ENCODE assay signal across 9 cellular contexts in the genomic region with DNA sequence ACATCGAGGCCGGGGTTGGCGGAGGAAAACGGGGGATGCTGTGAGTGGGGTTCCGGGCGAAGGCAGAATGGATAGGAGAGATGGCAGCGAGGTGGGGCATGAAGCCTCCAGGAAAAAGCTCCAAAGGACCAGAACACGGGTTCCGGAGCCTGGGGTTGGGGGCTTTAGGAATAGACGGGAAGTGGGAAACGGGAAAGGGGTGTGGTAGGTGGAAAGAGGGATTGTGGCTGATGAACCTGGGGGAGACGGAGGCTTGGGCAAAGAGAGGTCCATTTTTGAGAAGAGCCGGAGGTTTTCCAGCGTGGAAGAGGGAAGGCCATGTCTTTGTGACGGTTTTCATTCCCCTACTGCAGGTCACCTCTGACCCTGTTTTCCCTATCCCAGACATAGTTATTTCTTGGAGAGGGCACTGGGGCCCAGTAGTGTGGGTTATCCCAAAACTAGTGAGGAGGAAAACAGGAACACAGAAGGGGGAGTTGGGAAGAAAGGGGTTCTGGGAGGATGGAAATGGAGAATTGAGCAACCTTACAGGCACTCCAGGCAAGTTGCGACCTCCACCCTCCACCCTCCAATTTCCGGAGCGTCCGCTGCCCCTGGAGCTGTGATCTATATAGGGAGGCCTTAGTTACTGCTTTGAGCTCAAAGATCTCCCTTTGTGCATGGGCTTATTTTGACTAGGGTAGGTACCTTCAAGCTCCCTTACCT. TPM values are rescaled to one million over a fixed set of nuclear protein-coding genes. Genes with fewer than 3 reads are reported as not detected.
DNase-seq lines count a peak whose midpoint lies in the region; ATAC-seq and TF ChIP-seq lines count a peak whose summit lies in the region.
"Had no signal": no experiment of that assay in that cellular context is flagged by ENCODE, and none has a peak within 500 bp of the region (broad histone marks: within the 10 kb centered on the region; RNA-seq: fewer than 3 reads in every experiment).

No MANE protein-coding gene starts in this region.

- H2AFZ ChIP-seq in smooth muscle cell (ENCODE audit: low read depth): no peak overlapping the region

- H3K4me2 ChIP-seq in smooth muscle cell: peak overlapping the region; percentile 99

- H3K4me1 ChIP-seq in right cardiac atrium (ENCODE audit: control insufficient read depth, insufficient read depth, low read length): peaks cover 18% of the 10 kb centered on the region
- H3K4me1 ChIP-seq in smooth muscle cell (ENCODE audit: low read depth): peaks cover 42% of the 10 kb centered on the region

- peaks cover 51% of the 10 kb centered on the region for H4K20me1 ChIP-seq in smooth muscle cell (ENCODE audit: low read depth)

- H3K9me3 Mint-ChIP-seq in HFFc6: no peaks in the 10 kb centered on the region
- no peaks in the 10 kb centered on the region for H3K9me3 Mint-ChIP-seq in activated CD4-positive, alpha-beta memory T cell treated with anti-CD3 and anti-CD28 coated beads, Interleukin-2, amount 10 ng/mL, durations not matched to agents 7 days and 5 days

- CTCF ChIA-PET in activated CD4-positive, alpha-beta memory T cell treated with anti-CD3 and anti-CD28 coated beads, Interleukin-2, amount 10 ng/mL, durations not matched to agents 7 days and 5 days (lab: Charles Lee): interaction anchor here (1.0 to 1.3 kb wide), 6 partner anchors 9 to 235 kb away, joined by 3 to 7 read pairs (median 3); a partner anchor contains a TSS

- peaks cover 28% of the 10 kb centered on the region for H3K36me3 Mint-ChIP-seq in HFFc6 (ENCODE audit: low read depth)
- peaks cover 16% of the 10 kb centered on the region for H3K36me3 Mint-ChIP-seq in activated CD4-positive, alpha-beta memory T cell treated with anti-CD3 and anti-CD28 coated beads, Interleukin-2, amount 10 ng/mL, durations not matched to agents 7 days and 5 days (ENCODE audit: low read depth)

- peaks cover 68% of the 10 kb centered on the region for H3K79me2 ChIP-seq in smooth muscle cell (ENCODE audit: low read depth)

- intact Hi-C loops in right cardiac atrium (cut with DNase I): no loop called here

- ATAC-seq in right cardiac atrium (no peak), GM18498 (IDR thresholded peaks at IDR 0.05; ENCODE audit: unreplicated experiment) (no peak), HG03135 (IDR thresholded peaks at IDR 0.05; ENCODE audit: unreplicated experiment) (no peak)

- no peaks in the 10 kb centered on the region for H3K36me3 ChIP-seq in smooth muscle cell (ENCODE audit: low read depth)

- peaks cover 5% of the 10 kb centered on the region for H3K27me3 Mint-ChIP-seq in HFFc6 (ENCODE audit: insufficient read depth)
- H3K27me3 Mint-ChIP-seq in activated CD4-positive, alpha-beta memory T cell treated with anti-CD3 and anti-CD28 coated beads, Interleukin-2, amount 10 ng/mL, durations not matched to agents 7 days and 5 days: no peaks in the 10 kb centered on the region

- DNase-seq in HFFc6: no peak
- DNase-seq in activated CD4-positive, alpha-beta memory T cell treated with anti-CD3 and anti-CD28 coated beads, Interleukin-2, amount 10 ng/mL, durations not matched to agents 7 days and 5 days: no peak
- DNase-seq in right cardiac atrium: peak in 2 of 3 donors; percentile 25 to 47
- no peak for DNase-seq in smooth muscle cell (lab: John Stamatoyannopoulos, UW; ENCODE audit: unreplicated experiment)
- DNase-seq in stimulated activated CD8-positive, alpha-beta memory T cell treated with anti-CD3 and anti-CD28 coated beads, Interleukin-4, amount 100 ng/mL, for 48 hours: no peak
- DNase-seq in hippocampal formation (lab: John Stamatoyannopoulos, UW): no peak

- H3K4me1 Mint-ChIP-seq in HFFc6 (ENCODE audit: low read depth): peaks cover 77% of the 10 kb centered on the region
- peaks cover 76% of the 10 kb centered on the region for H3K4me1 Mint-ChIP-seq in activated CD4-positive, alpha-beta memory T cell treated with anti-CD3 and anti-CD28 coated beads, Interleukin-2, amount 10 ng/mL, durations not matched to agents 7 days and 5 days

- H3K27me3 ChIP-seq in right cardiac atrium (ENCODE audit: control insufficient read depth, insufficient read depth) (no peaks in the 10 kb centered on the region), smooth muscle cell (ENCODE audit: low read depth) (no peaks in the 10 kb centered on the region)

- H3K9me3 ChIP-seq in right cardiac atrium (ENCODE audit: control insufficient read depth, low read length): no peaks in the 10 kb centered on the region
- H3K9me3 ChIP-seq in smooth muscle cell (replicated peaks; ENCODE audit: low read depth): no peaks in the 10 kb centered on the region

- H3K4me3 Mint-ChIP-seq in HFFc6: peak overlapping the region; percentile 100
- peak overlapping the region; percentile 78 for H3K4me3 Mint-ChIP-seq in activated CD4-positive, alpha-beta memory T cell treated with anti-CD3 and anti-CD28 coated beads, Interleukin-2, amount 10 ng/mL, durations not matched to agents 7 days and 5 days

- 4% methylated on average over 19 of the region's 19 CpGs for WGBS in right cardiac atrium
- WGBS in smooth muscle cell (ENCODE audit: low lambda C conversion rate): 1% methylated on average over 19 of the region's 19 CpGs

- H3K27ac Mint-ChIP-seq in HFFc6: peak overlapping the region; percentile 90
- H3K27ac Mint-ChIP-seq in activated CD4-positive, alpha-beta memory T cell treated with anti-CD3 and anti-CD28 coated beads, Interleukin-2, amount 10 ng/mL, durations not matched to agents 7 days and 5 days: peak overlapping the region; percentile 78

- peak overlapping the region; percentile 99 for H3K4me3 ChIP-seq in right cardiac atrium (ENCODE audit: low read length)
- H3K4me3 ChIP-seq in smooth muscle cell: peak overlapping the region; percentile 98

- POLR2A ChIA-PET in activated CD4-positive, alpha-beta memory T cell treated with anti-CD3 and anti-CD28 coated beads, Interleukin-2, amount 10 ng/mL, durations not matched to agents 7 days and 5 days (lab: Charles Lee): interaction anchor here (1.1 to 19.4 kb wide), 7 partner anchors 7 to 60 kb away, joined by 3 to 295 read pairs (median 7); a partner anchor contains a TSS

- H3F3A ChIP-seq in smooth muscle cell (ENCODE audit: low read depth): peaks cover 17% of the 10 kb centered on the region

- no peak for TF ChIP-seq CTCF in HFFc6 (IDR thresholded peaks at IDR 0.05)
- TF ChIP-seq CTCF in smooth muscle cell (IDR thresholded peaks at IDR 0.05; ENCODE audit: borderline replicate concordance, insufficient read depth, poor library complexity, severe bottlenecking): no peak

- H3K27ac ChIP-seq in right cardiac atrium (ENCODE audit: low read length) (peak overlapping the region; percentile 49), smooth muscle cell (ENCODE audit: low read depth) (peak overlapping the region; percentile 67)

- peak overlapping the region; percentile 90 for H3K9ac ChIP-seq in smooth muscle cell (ENCODE audit: low read depth)

RNA-seq across cellular contexts. Expression of a gene that starts 1.1 kb away (rescaled TPM):
- 100 to 1,000 TPM in 4 of 6 experiments, 10 to 100 TPM in 2; 96.8 to 120 (median 107) TPM for total RNA-seq in HFFc6 (2021; fragmentation: NEBNext Ultra II Directional; extraction: Animal tissue kit (Norgen Biotek cat#: 25700))
- 10 to 100 TPM; 33.9 to 34.6 TPM for total RNA-seq in activated CD4-positive, alpha-beta memory T cell treated with anti-CD3 and anti-CD28 coated beads, Interleukin-2, amount 10 ng/mL, durations not matched to agents 7 days and 5 days
- total RNA-seq in right cardiac atrium (10 to 100 TPM; 85.3 to 89.3 (median 88.6) TPM), smooth muscle cell (9.9 and 30.4 TPM in 2 replicates)
- polyA plus RNA-seq in right cardiac atrium (70.1 TPM), smooth muscle cell (28.8 and 36.1 TPM in 2 replicates)

RNA-seq across cellular contexts. Expression of a gene that starts 14.5 kb away (rescaled TPM):
- 10 to 100 TPM; 18.9 to 26.9 (median 24.7) TPM for total RNA-seq in HFFc6 (2021; fragmentation: NEBNext Ultra II Directional; extraction: Animal tissue kit (Norgen Biotek cat#: 25700))
- 100 to 1,000 TPM; 206 to 207 TPM for total RNA-seq in activated CD4-positive, alpha-beta memory T cell treated with anti-CD3 and anti-CD28 coated beads, Interleukin-2, amount 10 ng/mL, durations not matched to agents 7 days and 5 days
- 10 to 100 TPM; 29.6 to 42.1 (median 35.8) TPM for total RNA-seq in right cardiac atrium
- polyA plus RNA-seq in right cardiac atrium: 17.8 TPM
- total RNA-seq in smooth muscle cell: 52.5 and 58.8 TPM in 2 replicates
- polyA plus RNA-seq in smooth muscle cell: 105 and 127 TPM in 2 replicates

RNA-seq across cellular contexts. Expression of a gene that starts 14.8 kb away (rescaled TPM):
- total RNA-seq in HFFc6 (2021; fragmentation: NEBNext Ultra II Directional; extraction: Animal tissue kit (Norgen Biotek cat#: 25700)): not detected
- not detected for total RNA-seq in activated CD4-positive, alpha-beta memory T cell treated with anti-CD3 and anti-CD28 coated beads, Interleukin-2, amount 10 ng/mL, durations not matched to agents 7 days and 5 days
- total RNA-seq in right cardiac atrium (not detected), smooth muscle cell (not detected in 2 replicates)
- polyA plus RNA-seq in right cardiac atrium (not detected), smooth muscle cell (not detected in 2 replicates)
- total RNA-seq: T-helper 1 cell treated with Interleukin-12 subunit alpha and Interleukin-12 subunit beta and Interleukin-4 antibody, amounts not matched to agents 30 ng/mL and 1 ng/mL, for 36 hours had no signal

RNA-seq across cellular contexts. Expression of a gene that starts 15.0 kb away (rescaled TPM):
- 100 to 1,000 TPM; 115 to 131 (median 123) TPM for total RNA-seq in HFFc6 (2021; fragmentation: NEBNext Ultra II Directional; extraction: Animal tissue kit (Norgen Biotek cat#: 25700))
- 100 to 1,000 TPM; 141 TPM for total RNA-seq in activated CD4-positive, alpha-beta memory T cell treated with anti-CD3 and anti-CD28 coated beads, Interleukin-2, amount 10 ng/mL, durations not matched to agents 7 days and 5 days
- total RNA-seq in right cardiac atrium (100 to 1,000 TPM; 262 to 339 (median 272) TPM), smooth muscle cell (433 and 494 TPM in 2 replicates)
- polyA plus RNA-seq in right cardiac atrium (441 TPM), smooth muscle cell (360 and 397 TPM in 2 replicates)

RNA-seq across cellular contexts. Expression of a gene that starts 22.3 kb away (rescaled TPM):
- not detected for total RNA-seq in HFFc6 (2021; fragmentation: NEBNext Ultra II Directional; extraction: Animal tissue kit (Norgen Biotek cat#: 25700))
- 100 to 1,000 TPM; 295 to 299 TPM for total RNA-seq in activated CD4-positive, alpha-beta memory T cell treated with anti-CD3 and anti-CD28 coated beads, Interleukin-2, amount 10 ng/mL, durations not matched to agents 7 days and 5 days
- total RNA-seq in right cardiac atrium (10 to 100 TPM in 2 of 4 donors, 1 to 10 TPM in 2; 7.7 to 12.1 (median 9.3) TPM), smooth muscle cell (4.3 and 5.5 TPM in 2 replicates)
- polyA plus RNA-seq in right cardiac atrium (5.9 TPM), smooth muscle cell (2.8 and 8.7 TPM in 2 replicates)

Comparison
In these comparisons a context has a peak if more than half of its experiments do, and no peak if none do; other contexts are left out.
1. DNase-seq: peak in right cardiac atrium (2 of 3); none in HFFc6 (single experiment), activated CD4-positive, alpha-beta memory T cell treated with anti-CD3 and anti-CD28 coated beads, Interleukin-2, amount 10 ng/mL, durations not matched to agents 7 days and 5 days (single experiment), smooth muscle cell (single experiment), stimulated activated CD8-positive, alpha-beta memory T cell treated with anti-CD3 and anti-CD28 coated beads, Interleukin-4, amount 100 ng/mL, for 48 hours (single experiment) and hippocampal formation (0 of 2).